27 cellular contexts compared by ENCODE assay signal in genomic region chr22:44273175-44273574, GRCh38. TPM values are rescaled to one million over a fixed set of nuclear protein-coding genes. Genes with fewer than 3 reads are reported as not detected.
"Had no signal": no experiment of that assay in that cellular context is flagged by ENCODE, and none has a peak within 500 bp of the region (broad histone marks: within the 10 kb centered on the region; RNA-seq: fewer than 3 reads in every experiment).

No MANE protein-coding gene starts in this region.

- H3K27me3 ChIP-seq: esophagus muscularis mucosa, foreskin keratinocyte, ovary, tibial artery had no signal

- H3K4me1 Mint-ChIP-seq: central memory CD8-positive, alpha-beta T cell; stimulated activated effector memory CD8-positive, alpha-beta T cell treated with anti-CD3 and anti-CD28 coated beads, Interleukin-12 subunit alpha, Interleukin-12 subunit beta, amount 100 ng/mL, for 72 hours had no signal

- DNase-seq: activated CD4-positive, alpha-beta T cell treated with anti-CD3 and anti-CD28 coated beads for 4 hours; activated CD4-positive, alpha-beta T cell treated with anti-CD3 and anti-CD28 coated beads, Interleukin-2, amount 50 U/mL, for 4 hours; activated CD4-positive, CD25-positive, alpha-beta regulatory T cell; activated naive CD4-positive, alpha-beta T cell; activated T-cell treated with anti-CD3 and anti-CD28 coated beads for 4 hours; activated T-cell treated with anti-CD3 and anti-CD28 coated beads, Interleukin-2, amount 50 U/mL, for 72 hours; foreskin keratinocyte; heart right ventricle; left ventricle myocardium inferior; nephron progenitor cell; small intestine; stimulated activated CD4-positive, alpha-beta T cell treated with anti-CD3 and anti-CD28 coated beads, Interleukin-4, amount 100 ng/mL, for 24 hours; stomach; T-helper 2 cell; tibial artery had no signal

- H3K4me3 ChIP-seq: esophagus muscularis mucosa, heart right ventricle, left ventricle myocardium inferior, lung, mucosa of descending colon, ovary, prostate gland, stomach, tibial artery, upper lobe of right lung had no signal

- H3K27ac ChIP-seq: esophagus muscularis mucosa, foreskin keratinocyte, heart right ventricle, left ventricle myocardium inferior, neutrophil, ovary, prostate gland, stomach, tibial artery, upper lobe of right lung had no signal

- H3K36me3 Mint-ChIP-seq: activated naive CD4-positive, alpha-beta T cell treated with anti-CD3 and anti-CD28 coated beads, Interleukin-2, amount 50 U/mL, for 72 hours; stimulated activated effector memory CD8-positive, alpha-beta T cell treated with anti-CD3 and anti-CD28 coated beads, Interleukin-12 subunit alpha, Interleukin-12 subunit beta, amount 100 ng/mL, for 72 hours had no signal

- H3K4me3 Mint-ChIP-seq: activated T-cell treated with anti-CD3 and anti-CD28 coated beads, Interleukin-2, amount 50 U/mL, for 72 hours; central memory CD8-positive, alpha-beta T cell; dendritic cell treated with granulocyte-macrophage colony-stimulating factor and Interleukin-4, amounts not matched to agents 40 ng/mL and 50 ng/mL, for 4 days; nephron progenitor cell; stimulated activated effector memory CD8-positive, alpha-beta T cell treated with anti-CD3 and anti-CD28 coated beads, Interleukin-12 subunit alpha, Interleukin-12 subunit beta, amount 100 ng/mL, for 72 hours had no signal

- H3K4me1 ChIP-seq: foreskin keratinocyte, heart right ventricle, left ventricle myocardium inferior, prostate gland, tibial artery, upper lobe of right lung had no signal

- H3K9me3 Mint-ChIP-seq: activated naive CD4-positive, alpha-beta T cell treated with anti-CD3 and anti-CD28 coated beads, Interleukin-2, amount 50 U/mL, for 72 hours; activated T-cell treated with anti-CD3 and anti-CD28 coated beads, Interleukin-2, amount 50 U/mL, for 72 hours; central memory CD8-positive, alpha-beta T cell; dendritic cell treated with granulocyte-macrophage colony-stimulating factor and Interleukin-4, amounts not matched to agents 40 ng/mL and 50 ng/mL, for 4 days; nephron progenitor cell; stimulated activated effector memory CD8-positive, alpha-beta T cell treated with anti-CD3 and anti-CD28 coated beads, Interleukin-12 subunit alpha, Interleukin-12 subunit beta, amount 100 ng/mL, for 72 hours had no signal

- H3K9me3 ChIP-seq: esophagus muscularis mucosa, heart right ventricle, left ventricle myocardium inferior, mucosa of descending colon, neutrophil, ovary, prostate gland, stomach, tibial artery, upper lobe of right lung had no signal

- H3K36me3 ChIP-seq: heart right ventricle, left ventricle myocardium inferior, neutrophil, ovary, prostate gland, stomach, tibial artery, upper lobe of right lung had no signal

- H3K27ac Mint-ChIP-seq: activated naive CD4-positive, alpha-beta T cell treated with anti-CD3 and anti-CD28 coated beads, Interleukin-2, amount 50 U/mL, for 72 hours; activated T-cell treated with anti-CD3 and anti-CD28 coated beads, Interleukin-2, amount 50 U/mL, for 72 hours; dendritic cell treated with granulocyte-macrophage colony-stimulating factor and Interleukin-4, amounts not matched to agents 40 ng/mL and 50 ng/mL, for 4 days; nephron progenitor cell; stimulated activated effector memory CD8-positive, alpha-beta T cell treated with anti-CD3 and anti-CD28 coated beads, Interleukin-12 subunit alpha, Interleukin-12 subunit beta, amount 100 ng/mL, for 72 hours had no signal

- FAIRE-seq: bronchial epithelial cell, small intestine had no signal

RNA-seq across cellular contexts. Expression of gene SHISAL1, which starts 39.6 kb away (rescaled TPM):
- total RNA-seq: activated naive CD4-positive, alpha-beta T cell treated with anti-CD3 and anti-CD28 coated beads, Interleukin-2, amount 50 U/mL, for 72 hours; activated T-cell treated with anti-CD3 and anti-CD28 coated beads, Interleukin-2, amount 50 U/mL, for 72 hours; foreskin keratinocyte had no signal
